13 cellular contexts compared by ENCODE assay signal in the genomic region with DNA sequence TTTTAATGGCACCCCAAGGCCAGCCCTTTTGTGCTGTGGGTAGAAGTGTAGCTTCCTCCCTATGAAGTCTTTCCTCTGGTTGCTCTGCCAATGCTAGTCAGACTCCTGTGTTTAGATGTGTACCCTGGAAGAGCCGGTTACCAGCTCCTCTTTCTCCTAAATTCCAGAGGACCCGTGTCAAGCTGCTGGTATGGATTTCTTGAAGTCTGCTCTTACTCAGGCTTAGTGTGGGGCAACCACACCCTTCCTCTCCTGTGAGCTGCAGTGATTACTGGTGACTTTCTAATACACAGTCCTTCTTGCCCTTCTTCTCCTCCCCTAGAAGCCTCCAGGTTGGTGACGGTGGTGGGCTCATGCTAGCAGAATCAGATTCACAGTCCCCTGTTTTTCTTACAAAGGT.
DNase-seq lines count a peak whose midpoint lies in the region; TF ChIP-seq lines count a peak whose summit lies in the region.
"Had no signal": no experiment of that assay in that cellular context is flagged by ENCODE, and none has a peak within 500 bp of the region (broad histone marks: within the 10 kb centered on the region; RNA-seq: fewer than 3 reads in every experiment).

No MANE protein-coding gene starts in this region.

- no peaks in the 10 kb centered on the region for H3K36me3 ChIP-seq in mesodermal cell (ENCODE audit: control insufficient read depth, insufficient read depth, low read length)

- CTCF ChIA-PET in Calu3 (lab: Charles Lee) = interaction anchor here (0.6 to 0.7 kb wide), 2 partner anchors 21 to 1368 kb away, joined by 3 read pairs; no protein-coding TSS in a partner anchor

- peak; percentile 41 for DNase-seq in Calu3
- DNase-seq in M059J (ENCODE audit: low read depth) = peak; percentile 75
- peak; percentile 55 for DNase-seq in choroid plexus epithelial cell (ENCODE audit: low read depth)
- DNase-seq in stimulated activated CD4-positive, alpha-beta T cell treated with anti-CD3 and anti-CD28 coated beads, Interleukin-4, amount 100 ng/mL, for 24 hours = no peak
- DNase-seq in GM10266 (ENCODE audit: extremely low spot score) = no peak
- no peak for DNase-seq in SHP77 (lab: John Stamatoyannopoulos, UW)
- no peak for DNase-seq in anterior cingulate cortex (lab: John Stamatoyannopoulos, UW)
- DNase-seq: CD8-positive, alpha-beta T cell; effector CD4-positive, alpha-beta T cell; stimulated activated CD4-positive, alpha-beta T cell treated with anti-CD3 and anti-CD28 coated beads, Interleukin-1b, Interleukin-23, amount 100 ng/mL, for 48 hours; stimulated activated naive B cell treated with anti-CD40 and anti-IgM and Interleukin-4, amounts not matched to agents 10 μg/mL and 1 μg/mL and 100 μg/mL, for 72 hours had no signal

- no peak overlapping the region for H3K4me3 ChIP-seq in choroid plexus epithelial cell (ENCODE audit: low read depth, low read length)
- H3K4me3 ChIP-seq in mesodermal cell (ENCODE audit: extremely low read depth, insufficient read depth, low read length, poor library complexity, severe bottlenecking) = no peak overlapping the region

- TF ChIP-seq CTCF in Calu3 (IDR thresholded peaks at IDR 0.05; ENCODE audit: unreplicated experiment) (no peak), choroid plexus epithelial cell (conservative IDR thresholded peaks at IDR 0.05; ENCODE audit: low read depth, low read length) (no peak), GM10266 (IDR thresholded peaks at IDR 0.05; ENCODE audit: control insufficient read depth, insufficient read depth, low read depth, missing control alignments) (no peak)

- no peak overlapping the region for H3K4me3 Mint-ChIP-seq in Calu3 (ENCODE audit: low read depth, unreplicated experiment)
- H3K4me3 Mint-ChIP-seq: activated naive CD4-positive, alpha-beta T cell treated with anti-CD3 and anti-CD28 coated beads, Interleukin-2, amount 50 U/mL, for 24 hours; CD8-positive, alpha-beta T cell; stimulated activated naive B cell treated with anti-CD40 and anti-IgM and Interleukin-4, amounts not matched to agents 10 μg/mL and 1 μg/mL and 100 μg/mL, for 72 hours had no signal

- H3K4me1 Mint-ChIP-seq in Calu3 (ENCODE audit: low read depth, unreplicated experiment) = peaks cover 41% of the 10 kb centered on the region
- H3K4me1 Mint-ChIP-seq: activated naive CD4-positive, alpha-beta T cell treated with anti-CD3 and anti-CD28 coated beads, Interleukin-2, amount 50 U/mL, for 24 hours; stimulated activated naive B cell treated with anti-CD40 and anti-IgM and Interleukin-4, amounts not matched to agents 10 μg/mL and 1 μg/mL and 100 μg/mL, for 72 hours had no signal

- no peaks in the 10 kb centered on the region for H3K9me3 ChIP-seq in mesodermal cell (ENCODE audit: control insufficient read depth, low read length)

- no peaks in the 10 kb centered on the region for H3K27me3 Mint-ChIP-seq in Calu3 (ENCODE audit: unreplicated experiment)

- peaks cover 39% of the 10 kb centered on the region for H3K4me1 ChIP-seq in mesodermal cell (ENCODE audit: control insufficient read depth, insufficient read depth, low read length, poor library complexity, severe bottlenecking)

- intact Hi-C loops in Calu3 (cut with micrococcal nuclease; ENCODE audit: unreplicated experiment) = loop anchor here (1.0 kb wide), 1 partner anchor 349 kb away; no protein-coding TSS in a partner anchor

- no peaks in the 10 kb centered on the region for H3K36me3 Mint-ChIP-seq in Calu3 (ENCODE audit: insufficient read depth, unreplicated experiment)
- H3K36me3 Mint-ChIP-seq: activated naive CD4-positive, alpha-beta T cell treated with anti-CD3 and anti-CD28 coated beads, Interleukin-2, amount 50 U/mL, for 24 hours; CD8-positive, alpha-beta T cell; stimulated activated naive B cell treated with anti-CD40 and anti-IgM and Interleukin-4, amounts not matched to agents 10 μg/mL and 1 μg/mL and 100 μg/mL, for 72 hours had no signal

- 76% methylated on average over 3 of the region's 3 CpGs; no CpG with 5 or more reads in 1 of the 2 experiments for WGBS in mesodermal cell (ENCODE audit: insufficient coverage in 2 of 2), 2 experiments

- BruUV-seq in Calu3 (replicated peaks; lab: Mats Ljungman, UMichigan) = no TSS peak

- no peaks in the 10 kb centered on the region for H3K9me3 Mint-ChIP-seq in Calu3 (ENCODE audit: low read depth, unreplicated experiment)
- H3K9me3 Mint-ChIP-seq: activated naive CD4-positive, alpha-beta T cell treated with anti-CD3 and anti-CD28 coated beads, Interleukin-2, amount 50 U/mL, for 24 hours; CD8-positive, alpha-beta T cell; stimulated activated naive B cell treated with anti-CD40 and anti-IgM and Interleukin-4, amounts not matched to agents 10 μg/mL and 1 μg/mL and 100 μg/mL, for 72 hours had no signal

- peak overlapping the region; percentile 22 for H3K27ac Mint-ChIP-seq in Calu3 (ENCODE audit: unreplicated experiment)
- H3K27ac Mint-ChIP-seq: CD8-positive, alpha-beta T cell had no signal

- peak overlapping the region; percentile 68 for H3K27ac ChIP-seq in mesodermal cell (ENCODE audit: low read depth, low read length, severe bottlenecking)

Comparison
In these comparisons a context has a peak if more than half of its experiments do, and no peak if none do; other contexts are left out.
1. DNase-seq: peak in Calu3 (single experiment), M059J (single experiment) and choroid plexus epithelial cell (single experiment); none in stimulated activated CD4-positive, alpha-beta T cell treated with anti-CD3 and anti-CD28 coated beads, Interleukin-4, amount 100 ng/mL, for 24 hours (single experiment), GM10266 (single experiment), SHP77 (0 of 2) and anterior cingulate cortex (0 of 58).